In the genomic region with DNA sequence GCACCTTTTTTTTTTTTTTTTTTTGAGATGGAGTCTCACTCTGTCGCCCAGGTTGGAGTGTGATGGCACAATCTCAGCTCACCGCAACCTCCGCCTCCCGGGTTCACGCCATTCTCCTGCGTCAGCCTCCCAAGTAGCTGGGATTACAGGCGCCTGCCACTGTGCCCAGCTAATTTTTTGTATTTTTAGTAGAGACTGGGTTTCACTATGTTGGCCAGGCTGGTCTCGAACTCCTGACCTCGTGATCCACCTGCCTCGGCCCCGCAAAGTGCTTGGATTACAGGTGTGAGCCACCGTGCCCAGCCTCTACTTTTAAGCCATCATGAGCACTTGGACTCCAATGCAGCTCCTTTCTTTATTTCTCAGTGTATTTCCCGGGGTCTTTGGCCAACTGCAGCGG, we compare ENCODE assay signal across 7 cellular contexts.
DNase-seq lines count a peak whose midpoint lies in the region; ATAC-seq and TF ChIP-seq lines count a peak whose summit lies in the region.
"Not testable (repeated sequence)": the region's sequence is repeated elsewhere in the genome, so short reads cannot be mapped to it uniquely, and the experiment has no call there.

No MANE protein-coding gene starts in this region.

- not testable (repeated sequence) for TF ChIP-seq CTCF in Calu3 (IDR thresholded peaks at IDR 0.05; ENCODE audit: unreplicated experiment)

- intact Hi-C loops in Calu3 (cut with micrococcal nuclease; ENCODE audit: unreplicated experiment), result not testable (repeated sequence)

- H3K27ac ChIP-seq in angular gyrus (ENCODE audit: low read depth, low read length) (peak overlapping the region; percentile 97), cingulate gyrus (ENCODE audit: low read depth, low read length) (peak overlapping the region; percentile 97), substantia nigra (ENCODE audit: low read depth, low read length, poor library complexity, severe bottlenecking) (peak overlapping the region; percentile 98)

- CTCF ChIA-PET in Calu3 (lab: Charles Lee), result interaction anchor here (0.7 kb wide), 1 partner anchor 9 kb away, joined by 4 read pairs; no protein-coding TSS in a partner anchor

- BruUV-seq in Calu3 (replicated peaks; lab: Mats Ljungman, UMichigan), result not testable (repeated sequence)

- H3K4me1 Mint-ChIP-seq in Calu3 (ENCODE audit: low read depth, unreplicated experiment); T-helper 2 cell treated with Interferon-gamma antibody and Interleukin-4, amounts not matched to agents 5 μg/mL and 100 μg/mL, for 36 hours (ENCODE audit: low read depth): not testable (repeated sequence)
- H3K4me1 Mint-ChIP-seq in immature natural killer cell, result peaks cover 85 to 89% of the 10 kb centered on the region in 2 donors
- H3K4me1 Mint-ChIP-seq in natural killer cell treated with Interleukin-12 subunit alpha and Interleukin-12 subunit beta and Interleukin-15 and Interleukin-18, amount 100 ng/mL, for 72 hours (ENCODE audit: low read depth in 2 of 2), result peaks cover 63 to 67% of the 10 kb centered on the region in 2 donors

- not testable (repeated sequence) for H3K27me3 Mint-ChIP-seq in Calu3 (ENCODE audit: unreplicated experiment); T-helper 2 cell treated with Interferon-gamma antibody and Interleukin-4, amounts not matched to agents 5 μg/mL and 100 μg/mL, for 36 hours (ENCODE audit: low read depth); natural killer cell treated with Interleukin-12 subunit alpha and Interleukin-12 subunit beta and Interleukin-15 and Interleukin-18, amount 100 ng/mL, for 72 hours
- peaks cover 0 to 36% (median 25%) of the 10 kb centered on the region in 3 donors for H3K27me3 Mint-ChIP-seq in immature natural killer cell (ENCODE audit: low read depth in 3 of 3)

- not testable (repeated sequence) for H3K9me3 Mint-ChIP-seq in Calu3 (ENCODE audit: low read depth, unreplicated experiment); T-helper 2 cell treated with Interferon-gamma antibody and Interleukin-4, amounts not matched to agents 5 μg/mL and 100 μg/mL, for 36 hours; immature natural killer cell; natural killer cell treated with Interleukin-12 subunit alpha and Interleukin-12 subunit beta and Interleukin-15 and Interleukin-18, amount 100 ng/mL, for 72 hours

- not testable (repeated sequence) for H3K4me3 Mint-ChIP-seq in Calu3 (ENCODE audit: low read depth, unreplicated experiment); T-helper 2 cell treated with Interferon-gamma antibody and Interleukin-4, amounts not matched to agents 5 μg/mL and 100 μg/mL, for 36 hours
- peak overlapping the region; percentile 8 to 82 (median 58) for H3K4me3 Mint-ChIP-seq in immature natural killer cell
- H3K4me3 Mint-ChIP-seq in natural killer cell treated with Interleukin-12 subunit alpha and Interleukin-12 subunit beta and Interleukin-15 and Interleukin-18, amount 100 ng/mL, for 72 hours, result peak overlapping the region; percentile 12

- peaks cover 69% of the 10 kb centered on the region for H3K36me3 Mint-ChIP-seq in Calu3 (ENCODE audit: insufficient read depth, unreplicated experiment)
- peaks cover 46% of the 10 kb centered on the region for H3K36me3 Mint-ChIP-seq in T-helper 2 cell treated with Interferon-gamma antibody and Interleukin-4, amounts not matched to agents 5 μg/mL and 100 μg/mL, for 36 hours (ENCODE audit: low read depth)
- peaks cover 0 to 33% (median 15%) of the 10 kb centered on the region in 3 donors for H3K36me3 Mint-ChIP-seq in immature natural killer cell
- H3K36me3 Mint-ChIP-seq in natural killer cell treated with Interleukin-12 subunit alpha and Interleukin-12 subunit beta and Interleukin-15 and Interleukin-18, amount 100 ng/mL, for 72 hours, result peaks cover 13% of the 10 kb centered on the region

- DNase-seq in Calu3; T-helper 2 cell treated with Interferon-gamma antibody and Interleukin-4, amounts not matched to agents 5 μg/mL and 100 μg/mL, for 36 hours (ENCODE audit: low spot score); immature natural killer cell; natural killer cell treated with Interleukin-12 subunit alpha and Interleukin-12 subunit beta and Interleukin-15 and Interleukin-18, amount 100 ng/mL, for 72 hours (ENCODE audit: low spot score); substantia nigra (lab: John Stamatoyannopoulos, UW): not testable (repeated sequence)

- ATAC-seq in natural killer cell treated with Interleukin-12 subunit alpha and Interleukin-12 subunit beta and Interleukin-15 and Interleukin-18, amount 100 ng/mL, for 72 hours, result not testable (repeated sequence)

- H3K27ac Mint-ChIP-seq in Calu3 (ENCODE audit: unreplicated experiment) (peak overlapping the region; percentile 17), immature natural killer cell (peak overlapping the region; percentile 38 to 88 (median 80))
- peak overlapping the region; percentile 36 for H3K27ac Mint-ChIP-seq in T-helper 2 cell treated with Interferon-gamma antibody and Interleukin-4, amounts not matched to agents 5 μg/mL and 100 μg/mL, for 36 hours
- peak overlapping the region; percentile 55 to 61 for H3K27ac Mint-ChIP-seq in natural killer cell treated with Interleukin-12 subunit alpha and Interleukin-12 subunit beta and Interleukin-15 and Interleukin-18, amount 100 ng/mL, for 72 hours

Comparison
In these comparisons a context has a peak if more than half of its experiments do, and no peak if none do; other contexts are left out.
1. H3K27ac Mint-ChIP-seq: peak in every context shown above with its lines; median percentile 80 in immature natural killer cell; 58 in natural killer cell treated with Interleukin-12 subunit alpha and Interleukin-12 subunit beta and Interleukin-15 and Interleukin-18, amount 100 ng/mL, for 72 hours; 36 in T-helper 2 cell treated with Interferon-gamma antibody and Interleukin-4, amounts not matched to agents 5 μg/mL and 100 μg/mL, for 36 hours; 17 in Calu3.